ENCODE assay signal across 8 cellular contexts in the genomic region with DNA sequence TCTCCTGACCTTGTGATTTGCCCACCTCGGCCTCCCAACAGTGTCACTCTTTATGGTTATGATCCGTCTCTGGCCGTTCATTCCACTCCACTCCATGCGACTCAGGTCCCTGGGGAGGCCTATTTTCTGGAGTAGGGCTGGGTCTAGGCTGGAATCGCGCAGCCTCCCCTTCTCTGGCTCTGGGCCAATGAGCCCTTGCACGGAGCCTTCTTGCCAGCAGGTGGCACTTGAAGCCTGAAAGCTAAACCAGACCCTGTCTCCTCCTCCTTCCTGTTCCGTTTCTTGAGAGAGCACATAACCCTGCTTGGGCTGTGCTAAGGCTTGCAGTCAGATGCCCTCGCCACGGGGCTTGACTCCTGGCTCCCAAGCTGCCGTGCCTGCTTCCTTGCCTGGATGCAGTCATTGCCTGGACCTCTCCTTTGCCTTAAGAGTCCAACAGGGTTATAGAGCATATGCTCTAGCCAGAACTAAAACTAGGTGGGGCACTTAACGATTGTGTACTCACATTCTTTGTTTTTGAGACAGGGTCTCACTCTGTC. TPM values are rescaled to one million over a fixed set of nuclear protein-coding genes. Genes with fewer than 3 reads are reported as not detected.
DNase-seq lines count a peak whose midpoint lies in the region; ATAC-seq, FAIRE-seq and TF ChIP-seq lines count a peak whose summit lies in the region.

No MANE protein-coding gene starts in this region.

- WGBS in pancreas, 2 donors = 3 to 4% methylated on average over 12 of the region's 12 CpGs

- H3K9me3 Mint-ChIP-seq in activated naive CD4-positive, alpha-beta T cell treated with anti-CD3 and anti-CD28 coated beads for 36 hours = no peaks in the 10 kb centered on the region

- no peaks in the 10 kb centered on the region for H3K27me3 Mint-ChIP-seq in activated naive CD4-positive, alpha-beta T cell treated with anti-CD3 and anti-CD28 coated beads for 36 hours (ENCODE audit: low read depth)

- in situ Hi-C loops in HAP-1 (cut with MboI; ENCODE audit: low sequenced_read_pairs) = loop anchor here (10.0 kb wide), 3 partner anchors 200 to 700 kb away; a partner anchor contains a TSS

- H3K27ac Mint-ChIP-seq in activated naive CD4-positive, alpha-beta T cell treated with anti-CD3 and anti-CD28 coated beads for 36 hours = peak overlapping the region; percentile 74

- H3K27ac ChIP-seq in SJSA1 (peak overlapping the region; percentile 54), pancreas (no peak overlapping the region), tibial artery (peak overlapping the region; percentile 59 to 70)

- FAIRE-seq in G401.6 (lab: Jason Lieb, UNC) (peak; percentile 44), pancreas (lab: Jason Lieb, UNC) (peak; percentile 68)

- H3K36me3 Mint-ChIP-seq in activated naive CD4-positive, alpha-beta T cell treated with anti-CD3 and anti-CD28 coated beads for 36 hours (ENCODE audit: low read depth) = peaks cover 1% of the 10 kb centered on the region

- H3K4me1 ChIP-seq in HAP-1 = peaks cover 3% of the 10 kb centered on the region
- H3K4me1 ChIP-seq in SJSA1 (replicated peaks) = peaks cover 19% of the 10 kb centered on the region
- H3K4me1 ChIP-seq in pancreas = no peaks in the 10 kb centered on the region
- peaks cover 0 to 14% (median 13%) of the 10 kb centered on the region in 4 donors for H3K4me1 ChIP-seq in tibial artery

- DNase-seq in HAP-1 (ENCODE audit: low spot score in 2 of 2) = peak; percentile 95 to 96
- DNase-seq in NCI-H1048 (lab: John Stamatoyannopoulos, UW) = peak; percentile 74
- DNase-seq in SJSA1 (ENCODE audit: low read depth in 1 of 2, low spot score in 2 of 2) = peak; percentile 93 to 94
- peak; percentile 94 for DNase-seq in activated naive CD4-positive, alpha-beta T cell treated with anti-CD3 and anti-CD28 coated beads for 36 hours
- DNase-seq in globus pallidus (ENCODE audit: low spot score) = peak; percentile 81
- peak; percentile 74 to 92 (median 89) for DNase-seq in pancreas
- DNase-seq in tibial artery = peak; percentile 89 to 95

- TF ChIP-seq CTCF in pancreas (IDR thresholded peaks at IDR 0.05) = peak; percentile 78 to 87 (median 80)
- peak; percentile 94 to 98 for TF ChIP-seq CTCF in tibial artery (IDR thresholded peaks at IDR 0.05)

- H3K4me3 Mint-ChIP-seq in activated naive CD4-positive, alpha-beta T cell treated with anti-CD3 and anti-CD28 coated beads for 36 hours = no peak overlapping the region

- H3K4me3 ChIP-seq in HAP-1 (no peak overlapping the region), SJSA1 (no peak overlapping the region), pancreas (no peak overlapping the region), tibial artery (peak overlapping the region; percentile 27 to 47)

- no peaks in the 10 kb centered on the region for H3K9me3 ChIP-seq in HAP-1
- H3K9me3 ChIP-seq in SJSA1 (replicated peaks) = no peaks in the 10 kb centered on the region
- H3K9me3 ChIP-seq in pancreas = no peaks in the 10 kb centered on the region
- no peaks in the 10 kb centered on the region for H3K9me3 ChIP-seq in tibial artery

- H3K27me3 ChIP-seq in HAP-1 (ENCODE audit: low read depth) (no peaks in the 10 kb centered on the region), SJSA1 (replicated peaks) (no peaks in the 10 kb centered on the region), pancreas (no peaks in the 10 kb centered on the region), tibial artery (no peaks in the 10 kb centered on the region)

- CTCF ChIA-PET in activated naive CD4-positive, alpha-beta T cell treated with anti-CD3 and anti-CD28 coated beads for 36 hours (lab: Charles Lee) = interaction anchor here (0.6 to 3.7 kb wide), 19 partner anchors 9 to 807 kb away, joined by 3 to 45 read pairs (median 4); no protein-coding TSS in a partner anchor

- H3K36me3 ChIP-seq in HAP-1 (replicated peaks) (no peaks in the 10 kb centered on the region), SJSA1 (peaks cover 19% of the 10 kb centered on the region), pancreas (peaks cover 0 to 7% (median 0%) of the 10 kb centered on the region in 3 donors), tibial artery (peaks cover 9 to 42% (median 20%) of the 10 kb centered on the region in 3 donors)

- H3K4me1 Mint-ChIP-seq in activated naive CD4-positive, alpha-beta T cell treated with anti-CD3 and anti-CD28 coated beads for 36 hours (ENCODE audit: low read depth) = peaks cover 10% of the 10 kb centered on the region

- intact Hi-C loops in activated naive CD4-positive, alpha-beta T cell treated with anti-CD3 and anti-CD28 coated beads for 36 hours (cut with micrococcal nuclease) = loop anchor here (1.0 kb wide), 6 partner anchors 204 to 795 kb away; no protein-coding TSS in a partner anchor
- intact Hi-C loops in pancreas (cut with DNase I) = loop anchor here in 2 of 3 donors (5.0 to 10.0 kb wide), 3 partner anchors 470 to 690 kb away; no protein-coding TSS in a partner anchor
- intact Hi-C loops in tibial artery (cut with DNase I; ENCODE audit: low total_unique reads) = loop anchor here (5.0 to 10.0 kb wide), 3 partner anchors 470 to 798 kb away; no protein-coding TSS in a partner anchor

- peak; percentile 91 to 99 (median 98) for ATAC-seq in pancreas

RNA-seq across cellular contexts. Expression of a gene that starts 9.6 kb away (rescaled TPM):
- 36.1 and 42.3 TPM in 2 replicates for total RNA-seq in SJSA1 (2014; rRNA removed; shearing (Covaris generic))
- 10 to 100 TPM; 13.7 to 14.1 TPM for total RNA-seq in activated naive CD4-positive, alpha-beta T cell treated with anti-CD3 and anti-CD28 coated beads for 36 hours
- total RNA-seq in pancreas = 10 to 100 TPM; 14.6 to 19.7 (median 17.7) TPM
- 10 to 100 TPM; 19.3 to 22.0 TPM for polyA plus RNA-seq in pancreas

Comparison
In these comparisons a context has a peak if more than half of its experiments do, and no peak if none do; other contexts are left out.
1. H3K4me3 ChIP-seq: peak in tibial artery (2 of 2); none in HAP-1 (single experiment), SJSA1 (single experiment) and pancreas (0 of 4).
2. H3K27ac ChIP-seq: peak in SJSA1 (single experiment) and tibial artery (2 of 2); none in pancreas (0 of 4).
3. Peak in every context shown above with its lines, with median percentiles within 50 percentile points of each other: DNase-seq.